19 cellular contexts compared by ENCODE assay signal in the genomic region with DNA sequence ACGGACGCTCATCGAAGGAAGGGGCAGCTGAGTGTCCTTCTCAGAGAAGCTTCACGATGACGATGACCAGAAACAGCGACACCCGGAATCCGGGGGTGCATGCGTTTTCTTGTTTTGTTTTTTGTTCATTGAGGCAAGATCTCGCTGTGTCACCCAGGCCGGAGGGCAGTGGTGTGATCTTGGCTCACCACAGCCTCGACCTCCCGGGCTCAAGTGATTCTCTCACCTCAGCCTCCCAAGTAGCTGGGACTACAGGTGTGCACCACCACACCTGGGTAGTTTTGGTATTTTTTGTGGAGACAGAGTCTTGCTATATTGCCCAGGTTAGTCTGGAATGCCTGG. TPM values are rescaled to one million over a fixed set of nuclear protein-coding genes. Genes with fewer than 3 reads are reported as not detected.
DNase-seq lines count a peak whose midpoint lies in the region; ATAC-seq and TF ChIP-seq lines count a peak whose summit lies in the region.
"Had no signal": no experiment of that assay in that cellular context is flagged by ENCODE, and none has a peak within 500 bp of the region (broad histone marks: within the 10 kb centered on the region; RNA-seq: fewer than 3 reads in every experiment).

No MANE protein-coding gene starts in this region.

- DNase-seq in activated CD4-positive, CD25-positive, alpha-beta regulatory T cell treated with anti-CD3 and anti-CD28 coated beads, Interleukin-2, amount 50 U/mL, for 72 hours, result peak; percentile 24
- DNase-seq in Right ventricle myocardium superior, result peak; percentile 0
- no peak for DNase-seq in left ventricle myocardium inferior
- peak; percentile 12 for DNase-seq in colonic mucosa
- DNase-seq in sciatic nerve (ENCODE audit: low spot score), result peak; percentile 34
- no peak for DNase-seq in activated CD4-positive, alpha-beta memory T cell treated with anti-CD3 and anti-CD28 coated beads, Interleukin-2, amount 10 ng/mL, durations not matched to agents 7 days and 5 days
- DNase-seq: COR-L47, DMS 273 treated with DMSO at 0.1 percent for 48 hours, DMS53, DND-41, GM23248 had no signal

- POLR2A ChIA-PET in activated CD4-positive, alpha-beta memory T cell treated with anti-CD3 and anti-CD28 coated beads, Interleukin-2, amount 10 ng/mL, durations not matched to agents 7 days and 5 days (lab: Charles Lee), result no interaction called here

- H3K9ac ChIP-seq in colonic mucosa (ENCODE audit: low read depth in 2 of 2, low read length in 2 of 2), result no peak overlapping the region
- H3K9ac ChIP-seq: BLaER1 treated with 17β-estradiol and CSF1 and Interleukin-3, amounts not matched to agents 10 nM and 100 nM; GM23248 had no signal

- H3K36me3 Mint-ChIP-seq in activated CD4-positive, alpha-beta memory T cell treated with anti-CD3 and anti-CD28 coated beads, Interleukin-2, amount 10 ng/mL, durations not matched to agents 7 days and 5 days (ENCODE audit: low read depth), result no peaks in the 10 kb centered on the region

- ATAC-seq in activated CD4-positive, CD25-positive, alpha-beta regulatory T cell treated with anti-CD3 and anti-CD28 coated beads, Interleukin-2, amount 50 U/mL, for 24 hours, result no peak
- ATAC-seq in Right ventricle myocardium superior (ENCODE audit: poor library complexity), result no peak
- no peak for ATAC-seq in sciatic nerve
- ATAC-seq in GM19395 (IDR thresholded peaks at IDR 0.05; ENCODE audit: unreplicated experiment), result no peak

- no peaks in the 10 kb centered on the region for H3K4me1 ChIP-seq in left ventricle myocardium inferior
- no peaks in the 10 kb centered on the region for H3K4me1 ChIP-seq in colonic mucosa
- H3K4me1 ChIP-seq: BLaER1 treated with 17β-estradiol and CSF1 and Interleukin-3, amounts not matched to agents 10 nM and 100 nM; HAP-1 had no signal

- intact Hi-C loops in Right ventricle myocardium superior (cut with DNase I) (no loop called here), left ventricle myocardium inferior (cut with micrococcal nuclease) (no loop called here), colonic mucosa (cut with DNase I) (no loop called here), sciatic nerve (cut with DNase I) (no loop called here)

- no peaks in the 10 kb centered on the region for H3K27me3 ChIP-seq in left ventricle myocardium inferior (ENCODE audit: low read depth)
- H3K27me3 ChIP-seq in colonic mucosa, result no peaks in the 10 kb centered on the region
- H3K27me3 ChIP-seq: BLaER1 treated with 17β-estradiol and CSF1 and Interleukin-3, amounts not matched to agents 10 nM and 100 nM had no signal

- no peak overlapping the region for H3K4me3 Mint-ChIP-seq in activated CD4-positive, alpha-beta memory T cell treated with anti-CD3 and anti-CD28 coated beads, Interleukin-2, amount 10 ng/mL, durations not matched to agents 7 days and 5 days
- H3K4me3 Mint-ChIP-seq: B cell; CD8-positive, alpha-beta memory T cell had no signal

- no peak overlapping the region for H3K27ac Mint-ChIP-seq in activated CD4-positive, alpha-beta memory T cell treated with anti-CD3 and anti-CD28 coated beads, Interleukin-2, amount 10 ng/mL, durations not matched to agents 7 days and 5 days
- H3K27ac Mint-ChIP-seq: B cell had no signal

- H3K4me1 Mint-ChIP-seq in activated CD4-positive, alpha-beta memory T cell treated with anti-CD3 and anti-CD28 coated beads, Interleukin-2, amount 10 ng/mL, durations not matched to agents 7 days and 5 days, result no peaks in the 10 kb centered on the region
- H3K4me1 Mint-ChIP-seq: B cell had no signal

- no peaks in the 10 kb centered on the region for H3K9me3 Mint-ChIP-seq in activated CD4-positive, alpha-beta memory T cell treated with anti-CD3 and anti-CD28 coated beads, Interleukin-2, amount 10 ng/mL, durations not matched to agents 7 days and 5 days
- H3K9me3 Mint-ChIP-seq: CD8-positive, alpha-beta memory T cell had no signal

- H3K27ac ChIP-seq in left ventricle myocardium inferior (replicated peaks) (no peak overlapping the region), colonic mucosa (no peak overlapping the region)
- H3K27ac ChIP-seq: 22Rv1; BLaER1 treated with 17β-estradiol and CSF1 and Interleukin-3, amounts not matched to agents 10 nM and 100 nM; GM23248 had no signal

- no peak for TF ChIP-seq CTCF in left ventricle myocardium inferior (IDR thresholded peaks at IDR 0.05; ENCODE audit: borderline replicate concordance)
- TF ChIP-seq CTCF in colonic mucosa (IDR thresholded peaks at IDR 0.05), result no peak

- H3K36me3 ChIP-seq in left ventricle myocardium inferior (peaks cover 45% of the 10 kb centered on the region), colonic mucosa (no peaks in the 10 kb centered on the region)
- H3K36me3 ChIP-seq: HAP-1 had no signal

- H3K4me3 ChIP-seq in left ventricle myocardium inferior (no peak overlapping the region), colonic mucosa (no peak overlapping the region)
- H3K4me3 ChIP-seq: BLaER1 treated with 17β-estradiol and CSF1 and Interleukin-3, amounts not matched to agents 10 nM and 100 nM; GM23248; HAP-1 had no signal

- H3K9me3 ChIP-seq in left ventricle myocardium inferior (replicated peaks) (no peaks in the 10 kb centered on the region), colonic mucosa (no peaks in the 10 kb centered on the region)
- H3K9me3 ChIP-seq: BLaER1 treated with 17β-estradiol and CSF1 and Interleukin-3, amounts not matched to agents 10 nM and 100 nM; HAP-1 had no signal

- CTCF ChIA-PET in activated CD4-positive, alpha-beta memory T cell treated with anti-CD3 and anti-CD28 coated beads, Interleukin-2, amount 10 ng/mL, durations not matched to agents 7 days and 5 days (lab: Charles Lee), result no interaction called here

- H3K27me3 Mint-ChIP-seq in activated CD4-positive, alpha-beta memory T cell treated with anti-CD3 and anti-CD28 coated beads, Interleukin-2, amount 10 ng/mL, durations not matched to agents 7 days and 5 days, result no peaks in the 10 kb centered on the region
- H3K27me3 Mint-ChIP-seq: B cell; CD8-positive, alpha-beta memory T cell had no signal

RNA-seq across cellular contexts. Expression of gene DGKQ, which starts 19.8 kb away (rescaled TPM):
- total RNA-seq in Right ventricle myocardium superior, result 3.3 TPM
- total RNA-seq in left ventricle myocardium inferior, result 3.5 TPM
- total RNA-seq in colonic mucosa, result 10 to 100 TPM; 39.4 to 68.2 TPM
- total RNA-seq in sciatic nerve, result 9.6 TPM
- 10 to 100 TPM; 13.8 to 14.7 TPM for total RNA-seq in activated CD4-positive, alpha-beta memory T cell treated with anti-CD3 and anti-CD28 coated beads, Interleukin-2, amount 10 ng/mL, durations not matched to agents 7 days and 5 days

RNA-seq across cellular contexts. Expression of gene TMEM175, which starts 21.3 kb away (rescaled TPM):
- total RNA-seq in Right ventricle myocardium superior (14.9 TPM), left ventricle myocardium inferior (20.3 TPM), colonic mucosa (10 to 100 TPM; 17.7 to 30.2 TPM), sciatic nerve (26.8 TPM)
- total RNA-seq in activated CD4-positive, alpha-beta memory T cell treated with anti-CD3 and anti-CD28 coated beads, Interleukin-2, amount 10 ng/mL, durations not matched to agents 7 days and 5 days, result 10 to 100 TPM; 24.1 to 28.8 TPM

RNA-seq across cellular contexts. Expression of gene GAK, which starts 21.4 kb away (rescaled TPM):
- total RNA-seq in Right ventricle myocardium superior (27.9 TPM), left ventricle myocardium inferior (25.1 TPM), colonic mucosa (100 to 1,000 TPM; 198 to 266 TPM), sciatic nerve (96.6 TPM)
- total RNA-seq in activated CD4-positive, alpha-beta memory T cell treated with anti-CD3 and anti-CD28 coated beads, Interleukin-2, amount 10 ng/mL, durations not matched to agents 7 days and 5 days, result 100 to 1,000 TPM; 139 to 156 TPM

RNA-seq across cellular contexts. Expression of gene IDUA, which starts 33.3 kb away (rescaled TPM):
- total RNA-seq in Right ventricle myocardium superior (8.4 TPM), left ventricle myocardium inferior (9.0 TPM), colonic mucosa (10 to 100 TPM; 18.8 to 22.4 TPM), sciatic nerve (36.7 TPM)
- 10 to 100 TPM; 18.8 to 19.0 TPM for total RNA-seq in activated CD4-positive, alpha-beta memory T cell treated with anti-CD3 and anti-CD28 coated beads, Interleukin-2, amount 10 ng/mL, durations not matched to agents 7 days and 5 days

RNA-seq across cellular contexts. Expression of gene SLC26A1, which starts 39.7 kb away (rescaled TPM):
- total RNA-seq in Right ventricle myocardium superior, result 0.19 TPM
- total RNA-seq in left ventricle myocardium inferior, result not detected
- total RNA-seq in colonic mucosa, result 1 to 10 TPM in 1 of 2 donors, under 1 TPM in 1; 0.77 to 3.8 TPM
- 0.45 TPM for total RNA-seq in sciatic nerve
- under 1 TPM in 1 of 2 experiments, not detected in 1; 0.20 TPM for total RNA-seq in activated CD4-positive, alpha-beta memory T cell treated with anti-CD3 and anti-CD28 coated beads, Interleukin-2, amount 10 ng/mL, durations not matched to agents 7 days and 5 days
- total RNA-seq: CD8-positive, alpha-beta memory T cell; H4 had no signal

Comparison
In these comparisons a context has a peak if more than half of its experiments do, and no peak if none do; other contexts are left out.
1. DNase-seq: peak in activated CD4-positive, CD25-positive, alpha-beta regulatory T cell treated with anti-CD3 and anti-CD28 coated beads, Interleukin-2, amount 50 U/mL, for 72 hours (single experiment), Right ventricle myocardium superior (single experiment), colonic mucosa (single experiment) and sciatic nerve (single experiment); none in left ventricle myocardium inferior (single experiment) and activated CD4-positive, alpha-beta memory T cell treated with anti-CD3 and anti-CD28 coated beads, Interleukin-2, amount 10 ng/mL, durations not matched to agents 7 days and 5 days (single experiment).